ENCODE assay signal across 11 cellular contexts in the genomic region with DNA sequence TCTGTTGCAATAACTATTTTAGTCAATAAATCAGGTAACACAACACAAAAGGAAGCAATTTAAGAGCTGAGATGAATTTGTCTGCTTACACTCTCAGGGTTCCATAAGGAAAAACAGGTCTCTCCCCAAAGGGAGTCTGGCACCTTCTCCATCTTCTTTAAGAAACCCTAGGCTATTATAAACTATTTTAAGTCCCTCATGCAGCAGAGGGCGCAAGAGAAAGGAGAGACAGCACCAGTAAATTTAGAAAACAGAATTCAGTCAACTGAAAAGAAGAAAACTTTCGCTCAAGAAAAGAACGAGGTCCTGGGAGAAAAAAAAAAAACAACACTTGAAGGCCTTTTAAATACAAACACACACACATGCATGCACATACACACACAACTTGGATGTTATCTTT. TPM values are rescaled to one million over a fixed set of nuclear protein-coding genes. Genes with fewer than 3 reads are reported as not detected.
DNase-seq lines count a peak whose midpoint lies in the region; ATAC-seq and TF ChIP-seq lines count a peak whose summit lies in the region.
"Had no signal": no experiment of that assay in that cellular context is flagged by ENCODE, and none has a peak within 500 bp of the region (broad histone marks: within the 10 kb centered on the region; RNA-seq: fewer than 3 reads in every experiment).

No MANE protein-coding gene starts in this region.

- TF ChIP-seq CTCF in astrocyte of the spinal cord (IDR thresholded peaks at IDR 0.05; ENCODE audit: low read depth, low read length) (peak; percentile 28), type B pancreatic cell (conservative IDR thresholded peaks at IDR 0.05) (peak; percentile 40)

- peaks cover 3% of the 10 kb centered on the region for H3K4me1 Mint-ChIP-seq in type B pancreatic cell (ENCODE audit: unreplicated experiment)
- H3K4me1 Mint-ChIP-seq: natural killer cell had no signal

- in situ Hi-C loops in astrocyte of the spinal cord (cut with HindIII; ENCODE audit: low sequenced_read_pairs): no loop called here

- no peak for ATAC-seq in HG03025 (IDR thresholded peaks at IDR 0.05; ENCODE audit: low FRiP score, unreplicated experiment)
- ATAC-seq: natural killer cell had no signal

- peak; percentile 6 for DNase-seq in stimulated activated CD4-positive, alpha-beta T cell treated with anti-CD3 and anti-CD28 coated beads, Interleukin-15, amount 100 ng/mL, for 24 hours
- DNase-seq in stimulated activated CD4-positive, alpha-beta T cell treated with anti-CD3 and anti-CD28 coated beads, Interleukin-12 subunit alpha, Interleukin-12 subunit beta, amount 100 ng/mL, for 4 hours: no peak
- peak; percentile 54 for DNase-seq in M059J (ENCODE audit: low read depth)
- peak; percentile 42 for DNase-seq in astrocyte of the spinal cord (ENCODE audit: low read depth, low spot score)
- DNase-seq in type B pancreatic cell (ENCODE audit: extremely low spot score, unreplicated experiment): no peak
- DNase-seq in NCI-H1417 treated with DMSO at 0.1 percent for 48 hours (lab: John Stamatoyannopoulos, UW): no peak
- no peak for DNase-seq in NCI-H510A (lab: John Stamatoyannopoulos, UW)
- DNase-seq: glutamatergic neuron, natural killer cell had no signal

- H3K27ac Mint-ChIP-seq in type B pancreatic cell: no peak overlapping the region
- H3K27ac Mint-ChIP-seq: activated naive CD8-positive, alpha-beta T cell; natural killer cell had no signal

- no peaks in the 10 kb centered on the region for H3K27me3 Mint-ChIP-seq in type B pancreatic cell

- H3K9me3 Mint-ChIP-seq in type B pancreatic cell: peaks cover 14% of the 10 kb centered on the region

- H3K36me3 Mint-ChIP-seq in type B pancreatic cell: peaks cover 10% of the 10 kb centered on the region

- no peak overlapping the region for H3K4me3 ChIP-seq in astrocyte of the spinal cord (ENCODE audit: low read depth, low read length)

- H3K4me3 Mint-ChIP-seq in type B pancreatic cell: no peak overlapping the region
- H3K4me3 Mint-ChIP-seq: activated naive CD8-positive, alpha-beta T cell; natural killer cell had no signal

RNA-seq across cellular contexts. Expression of a gene that starts 19.1 kb away (rescaled TPM):
- not detected in 2 replicates for total RNA-seq in M059J (2014; rRNA removed; shearing (Covaris generic))
- total RNA-seq in type B pancreatic cell (ENCODE audit: low replicate concordance): 3.5 and 27.5 TPM in 2 replicates
- total RNA-seq: natural killer cell had no signal

RNA-seq across cellular contexts. Expression of a gene that starts 52.2 kb away (rescaled TPM):
- total RNA-seq in M059J (2014; rRNA removed; shearing (Covaris generic)): 7.6 and 9.1 TPM in 2 replicates
- total RNA-seq in type B pancreatic cell (ENCODE audit: low replicate concordance): 40.5 and 48.1 TPM in 2 replicates

Comparison
In these comparisons a context has a peak if more than half of its experiments do, and no peak if none do; other contexts are left out.
1. DNase-seq: peak in stimulated activated CD4-positive, alpha-beta T cell treated with anti-CD3 and anti-CD28 coated beads, Interleukin-15, amount 100 ng/mL, for 24 hours (single experiment), M059J (single experiment) and astrocyte of the spinal cord (single experiment); none in stimulated activated CD4-positive, alpha-beta T cell treated with anti-CD3 and anti-CD28 coated beads, Interleukin-12 subunit alpha, Interleukin-12 subunit beta, amount 100 ng/mL, for 4 hours (single experiment), type B pancreatic cell (single experiment), NCI-H1417 treated with DMSO at 0.1 percent for 48 hours (single experiment) and NCI-H510A (single experiment).